Comparison of ENCODE assay signal across 8 cellular contexts in genomic region chr4:6573986-6574746, GRCh38. TPM values are rescaled to one million over a fixed set of nuclear protein-coding genes. Genes with fewer than 3 reads are reported as not detected.
A peak's percentile ranks its signal among the peaks of the same experiment; 100 is the strongest.
DNase-seq lines count a peak whose midpoint lies in the region; ATAC-seq, FAIRE-seq and TF ChIP-seq lines count a peak whose summit lies in the region.

No MANE protein-coding gene starts in this region.

- no peak overlapping the region for H3K14ac ChIP-seq in H1 (ENCODE audit: insufficient read length)
- no peak overlapping the region for H3K14ac ChIP-seq in neuronal stem cell (ENCODE audit: low read length)

- H3K27me3 Mint-ChIP-seq in CD8-positive, alpha-beta T cell (ENCODE audit: low read depth), result no peaks in the 10 kb centered on the region

- H2AK5ac ChIP-seq in H1 (ENCODE audit: low read depth, low read length) (no peak overlapping the region), neuronal stem cell (ENCODE audit: low read depth, low read length) (no peak overlapping the region)

- no peaks in the 10 kb centered on the region for H3K9me3 ChIP-seq in CD8-positive, alpha-beta T cell (ENCODE audit: low read length)
- H3K9me3 ChIP-seq in NT2/D1 (ENCODE audit: insufficient read depth, low read length) (no peaks in the 10 kb centered on the region), H1 (ENCODE audit: insufficient read depth in 2 of 2, low read depth in 1 of 2, low read length in 1 of 2) (no peaks in the 10 kb centered on the region), neuronal stem cell (replicated peaks in 1 of 2; ENCODE audit: control insufficient read depth in 2 of 2, insufficient read depth in 1 of 2, low read depth in 1 of 2, low read length in 2 of 2) (peaks cover 0 to 3% of the 10 kb centered on the region in 2 donors)

- H2AFZ ChIP-seq in H1 (ENCODE audit: low read length), result peak overlapping the region; percentile 98; the same call in 1 of the 2 replicates
- H2AFZ ChIP-seq in neuronal stem cell (ENCODE audit: low read length), result peak overlapping the region; percentile 100

- peak overlapping the region; percentile 63; the same call in 1 of the 2 replicates for H2BK12ac ChIP-seq in H1 (ENCODE audit: low read depth, low read length)
- no peak overlapping the region for H2BK12ac ChIP-seq in neuronal stem cell (ENCODE audit: low read length)

- H3K4ac ChIP-seq in H1 (replicated peaks; ENCODE audit: insufficient read length, low read depth, low read length) (no peak overlapping the region), neuronal stem cell (ENCODE audit: low read length) (no peak overlapping the region)

- H3K79me1 ChIP-seq in H1 (ENCODE audit: low read depth, low read length), result no peaks in the 10 kb centered on the region
- peaks cover 2% of the 10 kb centered on the region for H3K79me1 ChIP-seq in neuronal stem cell (ENCODE audit: low read depth, low read length)

- H3K36me3 Mint-ChIP-seq in CD8-positive, alpha-beta T cell, result peaks cover 26% of the 10 kb centered on the region

- no peaks in the 10 kb centered on the region for H3K79me2 ChIP-seq in H1 (ENCODE audit: control insufficient read depth in 1 of 2, insufficient read depth in 2 of 2, low read length in 2 of 2)

- peak overlapping the region; percentile 81 for H3K27ac Mint-ChIP-seq in CD8-positive, alpha-beta T cell

- TF ChIP-seq CTCF in CD8-positive, alpha-beta T cell (IDR thresholded peaks at IDR 0.05), result no peak
- peak in 2 of 3 experiments; percentile 2 to 34; a peak in 2 of 4 replicates for TF ChIP-seq CTCF in H1 (IDR thresholded peaks at IDR 0.05; ENCODE audit: control extremely low read depth in 1 of 3, insufficient read depth in 1 of 3, low read depth in 1 of 3, low read length in 3 of 3)

- no peak for TF ChIP-seq POLR2A in H1 (IDR thresholded peaks at IDR 0.05; ENCODE audit: control extremely low read depth in 1 of 2, low read depth in 2 of 2, low read length in 2 of 2)

- peaks cover 14% of the 10 kb centered on the region for H3K36me3 ChIP-seq in CD8-positive, alpha-beta T cell (ENCODE audit: insufficient read depth, low read length)
- H3K36me3 ChIP-seq in NT2/D1 (ENCODE audit: insufficient read depth, insufficient read length, low read length), result peaks cover 24% of the 10 kb centered on the region
- peaks cover 0 to 7% (median 0%) of the 10 kb centered on the region in 4 experiments; a peak in 1 of 8 replicates for H3K36me3 ChIP-seq in H1 (ENCODE audit: control insufficient read depth in 2 of 4, insufficient read depth in 4 of 4, low read length in 3 of 4)
- peaks cover 0 to 12% of the 10 kb centered on the region in 2 donors for H3K36me3 ChIP-seq in neuronal stem cell (replicated peaks in 1 of 2; ENCODE audit: control insufficient read depth in 2 of 2, insufficient read depth in 2 of 2, low read length in 2 of 2)

- H3K56ac ChIP-seq in H1 (replicated peaks; ENCODE audit: insufficient read length, low read depth, low read length), result no peak overlapping the region

- H4K8ac ChIP-seq in H1 (ENCODE audit: extremely low read depth, insufficient read depth, low read length), result peak overlapping the region; percentile 97
- H4K8ac ChIP-seq in neuronal stem cell (ENCODE audit: low read depth, low read length), result no peak overlapping the region

- no peak overlapping the region for H4K5ac ChIP-seq in H1 (ENCODE audit: insufficient read length, low read depth, low read length)

- H2BK15ac ChIP-seq in H1 (ENCODE audit: low read length) (no peak overlapping the region; the same call in 1 of the 2 replicates), neuronal stem cell (ENCODE audit: low read length) (peak overlapping the region; percentile 11)

- H3K27me3 ChIP-seq in CD8-positive, alpha-beta T cell (ENCODE audit: insufficient read depth, low read length), result no peaks in the 10 kb centered on the region
- H3K27me3 ChIP-seq in NT2/D1 (ENCODE audit: insufficient read depth, insufficient read length), result peaks cover 23% of the 10 kb centered on the region
- peaks cover 3 to 13% (median 10%) of the 10 kb centered on the region in 4 experiments for H3K27me3 ChIP-seq in H1 (replicated peaks in 1 of 4; ENCODE audit: control insufficient read depth in 3 of 4, extremely low read depth in 1 of 4, insufficient read depth in 3 of 4, low read length in 3 of 4)
- H3K27me3 ChIP-seq in neuronal stem cell (ENCODE audit: control insufficient read depth in 3 of 3, insufficient read depth in 3 of 3, low read depth in 1 of 3, low read length in 3 of 3), result peaks cover 0 to 36% (median 4%) of the 10 kb centered on the region in 3 experiments

- POLR2A ChIA-PET in CD8-positive, alpha-beta T cell (lab: Charles Lee), result interaction anchor here (0.5 to 2.5 kb wide), 6 partner anchors 67 to 503 kb away, joined by 3 to 12 read pairs (median 3); partner anchors contain the start of genes GRPEL1 and MRFAP1
- POLR2A ChIA-PET in H1 (lab: Charles Lee; ENCODE audit: partially characterized antibody), result interaction anchor here (0.6 to 2.1 kb wide), 4 partner anchors 13 to 100 kb away, joined by 3 to 6 read pairs (median 4); a partner anchor contains a TSS

- H2BK5ac ChIP-seq in H1 (ENCODE audit: low read depth, low read length) (no peak overlapping the region), neuronal stem cell (ENCODE audit: low read length) (no peak overlapping the region)

- peaks cover 22% of the 10 kb centered on the region for H3K4me1 ChIP-seq in CD8-positive, alpha-beta T cell (ENCODE audit: insufficient read depth, low read length)
- peaks cover 10% of the 10 kb centered on the region for H3K4me1 ChIP-seq in NT2/D1 (ENCODE audit: insufficient read depth, insufficient read length)
- peaks cover 0 to 6% (median 4%) of the 10 kb centered on the region in 4 experiments; a peak in 4 of 7 replicates for H3K4me1 ChIP-seq in H1 (replicated peaks in 1 of 4; ENCODE audit: control insufficient read depth in 3 of 4, insufficient read depth in 4 of 4, low read length in 3 of 4)
- H3K4me1 ChIP-seq in neuronal stem cell (ENCODE audit: control insufficient read depth in 2 of 2, insufficient read depth in 1 of 2, low read depth in 1 of 2, low read length in 2 of 2), result peaks cover 6 to 7% of the 10 kb centered on the region in 2 donors

- no peak overlapping the region for H4K91ac ChIP-seq in H1 (replicated peaks; ENCODE audit: insufficient read length, low read length)
- H4K91ac ChIP-seq in neuronal stem cell (ENCODE audit: low read depth, low read length, poor library complexity), result no peak overlapping the region

- peak overlapping the region; percentile 99 for H3K4me3 ChIP-seq in CD8-positive, alpha-beta T cell (ENCODE audit: low read depth, low read length)
- H3K4me3 ChIP-seq in NT2/D1 (ENCODE audit: insufficient read length, low read depth), result peak overlapping the region; percentile 60
- H3K4me3 ChIP-seq in H1 (ENCODE audit: extremely low read depth in 1 of 4, insufficient read depth in 2 of 4, low read depth in 3 of 4, low read length in 4 of 4), result peak overlapping the region; percentile 46 to 75 (median 60); a peak in 7 of 8 replicates
- peak overlapping the region; percentile 80 to 94 for H3K4me3 ChIP-seq in neuronal stem cell (ENCODE audit: low read length in 2 of 2)

- H3K9me3 Mint-ChIP-seq in CD8-positive, alpha-beta T cell, result no peaks in the 10 kb centered on the region

- H3K23ac ChIP-seq in H1 (ENCODE audit: insufficient read length), result no peak overlapping the region
- H3K23ac ChIP-seq in neuronal stem cell (ENCODE audit: low read depth, low read length, poor library complexity), result no peak overlapping the region

- H3K9ac ChIP-seq in NT2/D1 (ENCODE audit: insufficient read length, low read depth) (peak overlapping the region; percentile 92), H1 (replicated peaks in 1 of 4; ENCODE audit: extremely low read depth in 1 of 4, low read depth in 3 of 4, low read length in 3 of 4) (peak overlapping the region in 3 of 4 experiments; percentile 19 to 53 (median 45); a peak in 4 of 7 replicates), neuronal stem cell (ENCODE audit: low read depth, low read length, poor library complexity) (no peak overlapping the region)

- no peak overlapping the region for H2BK20ac ChIP-seq in H1 (ENCODE audit: low read length)

- no peak for DNase-seq in CD8-positive, alpha-beta T cell
- DNase-seq in NT2/D1 (ENCODE audit: low read depth, low spot score) (no peak), H1 (ENCODE audit: low read depth in 1 of 2, low spot score in 2 of 2) (no peak), neuronal stem cell (ENCODE audit: low spot score) (no peak), 8988T (no peak), HK-2 (ENCODE audit: unreplicated experiment) (no peak), COLO668 (lab: John Stamatoyannopoulos, UW; ENCODE audit: unreplicated experiment) (no peak)

- peaks cover 19% of the 10 kb centered on the region for H3K4me1 Mint-ChIP-seq in CD8-positive, alpha-beta T cell (ENCODE audit: low read depth)

- FAIRE-seq in H1 (lab: Jason Lieb, UNC), result no peak

- H2BK120ac ChIP-seq in H1 (replicated peaks; ENCODE audit: low read depth, low read length), result no peak overlapping the region
- no peak overlapping the region for H2BK120ac ChIP-seq in neuronal stem cell (ENCODE audit: low read depth, low read length)

- H3K18ac ChIP-seq in H1 (ENCODE audit: extremely low read depth, low read length), result peak overlapping the region; percentile 95; the same call in 1 of the 2 replicates
- H3K18ac ChIP-seq in neuronal stem cell (ENCODE audit: low read length), result no peak overlapping the region

- H3K23me2 ChIP-seq in H1 (ENCODE audit: low read depth, low read length), result peaks cover 9% of the 10 kb centered on the region; the same call in 1 of the 2 replicates

- H3K4me3 Mint-ChIP-seq in CD8-positive, alpha-beta T cell, result peak overlapping the region; percentile 91

- intact Hi-C loops in CD8-positive, alpha-beta T cell (cut with DNase I, micrococcal nuclease), result loop anchor here (2.0 to 10.0 kb wide), 4 partner anchors 121 to 528 kb away; partner anchors contain the start of genes BLOC1S4 (in 1 of the 2), GRPEL1 (in 1 of the 2) and S100P (in 1 of the 2)

- no peak for ATAC-seq in CD8-positive, alpha-beta T cell
- no peak for ATAC-seq in HG02970 (IDR thresholded peaks at IDR 0.05; ENCODE audit: low FRiP score, unreplicated experiment)

- 64% methylated on average over 16 of the region's 16 CpGs; no CpG with 5 or more reads in 1 of the 2 experiments for WGBS in H1 (ENCODE audit: extremely low coverage in 1 of 2, insufficient coverage in 1 of 2, insufficient read length in 1 of 2, insufficient replicate concordance in 2 of 2, low coverage in 1 of 2, low lambda C conversion rate in 2 of 2, missing lambda C conversion rate in 1 of 2), 2 experiments
- no CpG with 5 or more reads among the region's 16 CpGs for WGBS in neuronal stem cell (ENCODE audit: extremely low coverage in 2 of 2, insufficient read length in 2 of 2, insufficient replicate concordance in 1 of 2), 2 donors

- TF ChIP-seq RAD21 in H1 (IDR thresholded peaks at IDR 0.05 in 1 of 2, conservative IDR thresholded peaks at IDR 0.05 in 1 of 2; ENCODE audit: low read depth in 2 of 2, low read length in 2 of 2), result peak in 1 of 2 experiments; percentile 38; a peak in 2 of 4 replicates

- CTCF ChIA-PET in CD8-positive, alpha-beta T cell (lab: Charles Lee), result interaction anchor here (1.0 to 1.7 kb wide), 3 partner anchors 27 to 529 kb away, joined by 3 to 4 read pairs (median 3); no protein-coding TSS in a partner anchor
- CTCF ChIA-PET in H1 (lab: Charles Lee; ENCODE audit: partially characterized antibody), result interaction anchor here (0.6 to 4.7 kb wide), 13 partner anchors 9 to 496 kb away, joined by 3 to 16 read pairs (median 4); no protein-coding TSS in a partner anchor

- H4K20me1 ChIP-seq in H1 (replicated peaks in 1 of 2; ENCODE audit: control insufficient read depth in 1 of 2, insufficient read depth in 2 of 2, low read length in 2 of 2), result peaks cover 0 to 2% of the 10 kb centered on the region in 2 experiments

- peak overlapping the region; percentile 85 for H3K27ac ChIP-seq in CD8-positive, alpha-beta T cell (ENCODE audit: low read depth, low read length)
- H3K27ac ChIP-seq in H1 (ENCODE audit: low read depth, low read length), result no peak overlapping the region
- no peak overlapping the region for H3K27ac ChIP-seq in neuronal stem cell (replicated peaks; ENCODE audit: low read length)

- TF ChIP-seq EP300 in H1 (IDR thresholded peaks at IDR 0.05; ENCODE audit: borderline replicate concordance in 1 of 2, low read depth in 2 of 2, low read length in 2 of 2), result no peak

- H3K4me2 ChIP-seq in H1 (ENCODE audit: insufficient read depth in 1 of 2, low read depth in 2 of 2, low read length in 2 of 2) (peak overlapping the region; percentile 57 to 95), neuronal stem cell (ENCODE audit: insufficient read depth, low read length, poor library complexity, severe bottlenecking) (peak overlapping the region; percentile 78)

RNA-seq across cellular contexts. Expression of gene MAN2B2, which starts 0.8 kb away (rescaled TPM):
- total RNA-seq in CD8-positive, alpha-beta T cell, result 10 to 100 TPM; 26.4 to 26.7 TPM
- 4.0 and 4.1 TPM in 2 replicates for total RNA-seq in H1 (2021; fragmentation: NEBNext Ultra II Directional; extraction: Animal tissue kit (Norgen Biotek cat#: 25700))
- 3.3 and 5.8 TPM in 2 replicates for polyA plus RNA-seq in H1 (2011; rRNA removed)
- 3.4 TPM for polyA plus RNA-seq in H1 (2011; cell fraction: cytosol; rRNA removed)
- polyA plus RNA-seq in H1 (2011; cell fraction: nucleus; rRNA removed), result 9.7 TPM
- 1.8 to 4.3 TPM (median 3.6 TPM) in 4 replicates for polyA plus RNA-seq in H1 (2012, experiment 1 of 2)
- polyA plus RNA-seq in H1 (2012, experiment 2 of 2), result 1.4 TPM
- polyA plus RNA-seq in H1 (2013, experiment 1 of 2), result 3.7 TPM
- 4.0 TPM for polyA plus RNA-seq in H1 (2013, experiment 2 of 2)
- polyA minus RNA-seq in H1 (2011; rRNA and poly(A)+ RNA removed), result 3.2 and 4.5 TPM in 2 replicates
- 2.6 TPM for polyA minus RNA-seq in H1 (2011; cell fraction: cytosol; rRNA and poly(A)+ RNA removed)
- 7.5 TPM for polyA minus RNA-seq in H1 (2011; cell fraction: nucleus; rRNA and poly(A)+ RNA removed)
- polyA plus RNA-seq in neuronal stem cell (2013, experiment 1 of 2), result 3.9 TPM
- polyA plus RNA-seq in neuronal stem cell (2013, experiment 2 of 2), result 4.0 TPM
